Comparison of ENCODE assay signal across 32 cellular contexts in the genomic region with DNA sequence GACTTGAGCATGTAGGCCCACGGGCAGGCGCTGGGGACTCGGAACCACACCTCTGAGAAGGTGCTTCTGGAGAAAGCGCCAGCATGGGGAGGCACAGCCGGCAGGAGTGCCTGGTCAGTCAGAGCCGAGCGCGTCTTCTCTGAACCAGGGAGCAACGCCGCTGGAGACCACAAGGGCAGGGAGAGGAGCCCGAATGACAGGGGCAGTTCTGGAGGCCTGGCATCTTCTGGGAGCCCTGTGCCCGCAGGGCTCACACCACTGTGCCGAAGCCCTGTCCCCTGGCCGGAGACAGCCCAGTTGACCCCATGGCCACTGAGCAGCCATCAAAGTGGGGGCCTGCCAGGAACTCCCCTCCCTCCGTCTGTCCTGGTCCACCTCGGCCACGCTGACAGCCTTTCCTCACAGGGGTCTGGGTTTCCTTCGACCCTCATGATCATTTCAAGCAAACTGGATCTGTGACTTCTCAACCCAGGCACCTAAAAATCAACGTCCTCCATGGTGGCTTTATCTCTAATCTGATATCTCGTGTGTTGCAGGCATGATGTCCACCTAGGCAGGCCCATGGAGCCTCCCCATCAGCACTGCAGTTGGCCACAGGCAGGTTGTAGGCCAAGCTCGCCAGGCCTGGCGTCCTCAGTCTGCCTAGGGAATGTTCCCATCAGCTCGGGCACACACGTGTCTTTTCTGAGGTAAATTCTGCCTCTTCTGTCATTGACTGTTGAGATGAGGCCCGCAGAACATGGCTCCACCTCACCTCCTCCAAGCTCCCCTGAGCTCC.
DNase-seq lines count a peak whose midpoint lies in the region; ATAC-seq, FAIRE-seq and TF ChIP-seq lines count a peak whose summit lies in the region.
"Had no signal": no experiment of that assay in that cellular context is flagged by ENCODE, and none has a peak within 500 bp of the region (broad histone marks: within the 10 kb centered on the region; RNA-seq: fewer than 3 reads in every experiment).

No MANE protein-coding gene starts in this region.

- no peak overlapping the region for H3K4me3 Mint-ChIP-seq in H9
- H3K4me3 Mint-ChIP-seq: activated CD8-positive, alpha-beta T cell treated with anti-CD3 and anti-CD28 coated beads for 36 hours; activated naive CD8-positive, alpha-beta T cell treated with anti-CD3 and anti-CD28 coated beads, Interleukin-2, amount 50 U/mL, for 24 hours; activated T-cell treated with anti-CD3 and anti-CD28 coated beads, Interleukin-2, amount 50 U/mL, for 4 hours; naive thymus-derived CD4-positive, alpha-beta T cell had no signal

- H3K79me1 ChIP-seq in H9 (ENCODE audit: insufficient read depth, low read depth, low read length, poor library complexity, severe bottlenecking) = no peaks in the 10 kb centered on the region

- H3K27ac ChIP-seq in H9 (ENCODE audit: insufficient read length, low read depth, low read length) = no peak overlapping the region
- no peak overlapping the region for H3K27ac ChIP-seq in kidney (ENCODE audit: low read depth in 2 of 2, low read length in 2 of 2)
- H3K27ac ChIP-seq: cardiac muscle cell, esophagus squamous epithelium, foreskin keratinocyte, HL-60, thoracic aorta had no signal

- H4K5ac ChIP-seq in H9 (ENCODE audit: insufficient read length, low read depth, low read length) = no peak overlapping the region

- H4K20me1 ChIP-seq in H9 (ENCODE audit: control insufficient read depth, insufficient read depth, insufficient read length) = no peaks in the 10 kb centered on the region

- H3K4me2 ChIP-seq in H9 (ENCODE audit: insufficient read depth, insufficient read length, low read length) = no peak overlapping the region
- H3K4me2 ChIP-seq: smooth muscle cell had no signal

- peaks cover 28 to 45% of the 10 kb centered on the region in 2 experiments for H3K9me3 Mint-ChIP-seq in H9

- no peak overlapping the region for H2BK5ac ChIP-seq in H9 (ENCODE audit: insufficient read length, low read length)

- DNase-seq in 8988T (peak; percentile 5), H9 (peak; percentile 15), kidney (peak; percentile 56), sciatic nerve (ENCODE audit: low spot score) (peak; percentile 45), AG20443 (ENCODE audit: low spot score) (no peak), SKM-1 (lab: John Stamatoyannopoulos, UW; ENCODE audit: unreplicated experiment) (no peak), superior temporal gyrus (ENCODE audit: extremely low spot score) (no peak)
- DNase-seq: activated CD8-positive, alpha-beta T cell treated with anti-CD3 and anti-CD28 coated beads for 36 hours; activated naive CD4-positive, alpha-beta T cell; activated naive CD8-positive, alpha-beta T cell treated with anti-CD3 and anti-CD28 coated beads, Interleukin-2, amount 50 U/mL, for 24 hours; activated T-cell treated with anti-CD3 and anti-CD28 coated beads, Interleukin-2, amount 50 U/mL, for 4 hours; DMS153; esophagus squamous epithelium; foreskin keratinocyte; KBM-7; naive thymus-derived CD4-positive, alpha-beta T cell; NCI-H1105; NCI-H2029; NCI-H69; PC-3; retina; stimulated activated CD4-positive, alpha-beta T cell treated with anti-CD3 and anti-CD28 coated beads, Interleukin-1b, Interleukin-23, amount 100 ng/mL, for 48 hours; stimulated activated naive CD8-positive, alpha-beta T cell treated with anti-CD3 and anti-CD28 coated beads, Interleukin-15, Interleukin-2, amounts not matched to agents 100 U/mL and 50 U/mL, for 24 hours had no signal

- H3K23ac ChIP-seq in H9 (ENCODE audit: insufficient read length, low read depth, low read length) = no peak overlapping the region

- H4K91ac ChIP-seq in H9 (ENCODE audit: insufficient read length, low read depth, low read length) = no peak overlapping the region

- H3K9me3 ChIP-seq in H9 (ENCODE audit: control insufficient read depth, low read depth, low read length) = no peaks in the 10 kb centered on the region
- peaks cover 5 to 8% of the 10 kb centered on the region in 2 donors for H3K9me3 ChIP-seq in kidney (ENCODE audit: control insufficient read depth in 1 of 2, low read length in 2 of 2)
- H3K9me3 ChIP-seq: HAP-1, thoracic aorta had no signal

- H3K23me2 ChIP-seq in H9 (ENCODE audit: insufficient read length, low read depth, low read length, poor library complexity, severe bottlenecking) = no peaks in the 10 kb centered on the region

- H3T11ph ChIP-seq in H9 (ENCODE audit: low read length) = no peak overlapping the region

- TF ChIP-seq CTCF in H9 (conservative IDR thresholded peaks at IDR 0.05) = no peak
- TF ChIP-seq CTCF in kidney (IDR thresholded peaks at IDR 0.05; ENCODE audit: borderline replicate concordance, extremely low read depth, insufficient read depth) = no peak

- no peak overlapping the region; the same call in 1 of the 2 replicates for H3K14ac ChIP-seq in H9 (ENCODE audit: insufficient read depth, low read length)

- intact Hi-C loops in kidney (cut with DNase I) (no loop called here), sciatic nerve (cut with DNase I) (no loop called here)

- no peaks in the 10 kb centered on the region for H3K27me3 ChIP-seq in H9 (ENCODE audit: insufficient read depth, low read length)
- H3K27me3 ChIP-seq: cardiac muscle cell, esophagus squamous epithelium, foreskin keratinocyte had no signal

- no peak overlapping the region for H3K56ac ChIP-seq in H9 (ENCODE audit: insufficient read length, low read depth, low read length)

- H3K27me3 Mint-ChIP-seq in H9 (ENCODE audit: low read depth) = peaks cover 12% of the 10 kb centered on the region
- H3K27me3 Mint-ChIP-seq: activated CD8-positive, alpha-beta T cell treated with anti-CD3 and anti-CD28 coated beads for 36 hours; activated naive CD8-positive, alpha-beta T cell treated with anti-CD3 and anti-CD28 coated beads, Interleukin-2, amount 50 U/mL, for 24 hours had no signal

- H3K36me3 ChIP-seq in kidney (ENCODE audit: control insufficient read depth in 1 of 2, insufficient read depth in 2 of 2, low read length in 2 of 2) = no peaks in the 10 kb centered on the region
- H3K36me3 ChIP-seq: cardiac muscle cell, esophagus squamous epithelium, HAP-1, thoracic aorta had no signal

- H3K4me1 Mint-ChIP-seq in H9 = no peaks in the 10 kb centered on the region
- H3K4me1 Mint-ChIP-seq: activated naive CD8-positive, alpha-beta T cell treated with anti-CD3 and anti-CD28 coated beads, Interleukin-2, amount 50 U/mL, for 24 hours; naive thymus-derived CD4-positive, alpha-beta T cell had no signal

- no peak overlapping the region for H2BK120ac ChIP-seq in H9 (ENCODE audit: low read depth, low read length, poor library complexity, severe bottlenecking)

- H3K4ac ChIP-seq in H9 (ENCODE audit: low read depth, low read length) = no peak overlapping the region

- H2BK15ac ChIP-seq in H9 (ENCODE audit: low read depth, low read length) = no peak overlapping the region

- H3K79me2 ChIP-seq in H9 (ENCODE audit: insufficient read depth, low read length) = no peaks in the 10 kb centered on the region

- H2BK20ac ChIP-seq in H9 (ENCODE audit: low read depth, low read length, poor library complexity, severe bottlenecking) = no peak overlapping the region

- H3K18ac ChIP-seq in H9 (ENCODE audit: insufficient read length, low read depth, low read length) = no peak overlapping the region

- H4K8ac ChIP-seq in H9 (replicated peaks; ENCODE audit: insufficient read length, low read depth, low read length) = no peak overlapping the region

- no peak overlapping the region for H2BK12ac ChIP-seq in H9 (ENCODE audit: insufficient read length, low read depth, low read length)

- H2AFZ ChIP-seq in H9 (ENCODE audit: low read length) = no peak overlapping the region

- no peak overlapping the region for H3K27ac Mint-ChIP-seq in H9
- H3K27ac Mint-ChIP-seq: activated CD8-positive, alpha-beta T cell treated with anti-CD3 and anti-CD28 coated beads for 36 hours; activated naive CD8-positive, alpha-beta T cell treated with anti-CD3 and anti-CD28 coated beads, Interleukin-2, amount 50 U/mL, for 24 hours; naive thymus-derived CD4-positive, alpha-beta T cell had no signal

- no CpG with 5 or more reads among the region's 25 CpGs for WGBS in H9 (ENCODE audit: extremely low coverage, insufficient read length, low lambda C conversion rate)

- H2AK5ac ChIP-seq in H9 (ENCODE audit: insufficient read length, low read length) = no peak overlapping the region

- no peak for FAIRE-seq in kidney (lab: Jason Lieb, UNC)
- FAIRE-seq: astrocyte, GM12878, islet of Langerhans had no signal

- H3K4me1 ChIP-seq in H9 (ENCODE audit: insufficient read depth, low read length) = no peaks in the 10 kb centered on the region
- no peaks in the 10 kb centered on the region for H3K4me1 ChIP-seq in kidney (ENCODE audit: control insufficient read depth in 1 of 2, insufficient read depth in 1 of 2, low read depth in 1 of 2, low read length in 2 of 2)
- H3K4me1 ChIP-seq: esophagus squamous epithelium, foreskin keratinocyte, HAP-1 had no signal

- no peak overlapping the region for H3K4me3 ChIP-seq in kidney (ENCODE audit: low read length in 2 of 2)
- H3K4me3 ChIP-seq: cardiac muscle cell, esophagus squamous epithelium, GM12878, HAP-1, smooth muscle cell, thoracic aorta had no signal

- ATAC-seq in sciatic nerve = no peak
- ATAC-seq: activated CD8-positive, alpha-beta T cell treated with anti-CD3 and anti-CD28 coated beads for 36 hours; activated naive CD8-positive, alpha-beta T cell treated with anti-CD3 and anti-CD28 coated beads, Interleukin-2, amount 50 U/mL, for 24 hours; activated T-cell treated with anti-CD3 and anti-CD28 coated beads, Interleukin-2, amount 50 U/mL, for 4 hours; foreskin keratinocyte; GM12878; naive thymus-derived CD4-positive, alpha-beta T cell; PC-3; SK-N-SH treated with all-trans-retinoic acid at 6 μM for 48 hours; stimulated activated naive CD8-positive, alpha-beta T cell treated with anti-CD3 and anti-CD28 coated beads, Interleukin-15, Interleukin-2, amounts not matched to agents 100 U/mL and 50 U/mL, for 24 hours had no signal

- H3K9ac ChIP-seq in H9 (ENCODE audit: extremely low read depth, insufficient read length, low read length) (no peak overlapping the region), kidney (ENCODE audit: low read length in 2 of 2) (no peak overlapping the region)

- peaks cover 0 to 6% (median 5%) of the 10 kb centered on the region in 3 experiments for H3K36me3 Mint-ChIP-seq in H9 (ENCODE audit: insufficient read depth in 1 of 3, low read depth in 3 of 3)

Comparison
In these comparisons a context has a peak if more than half of its experiments do, and no peak if none do; other contexts are left out.
1. DNase-seq: peak in 8988T (single experiment), H9 (single experiment), kidney (single experiment) and sciatic nerve (single experiment); none in AG20443 (single experiment), SKM-1 (single experiment) and superior temporal gyrus (single experiment).